In genomic region chrX:24506082-24506481, GRCh38 we compare ENCODE assay signal across 8 cellular contexts. TPM values are rescaled to one million over a fixed set of nuclear protein-coding genes. Genes with fewer than 3 reads are reported as not detected.
DNase-seq lines count a peak whose midpoint lies in the region; ATAC-seq and TF ChIP-seq lines count a peak whose summit lies in the region.

No MANE protein-coding gene starts in this region.

- no peaks in the 10 kb centered on the region for H3K79me2 ChIP-seq in PC-9 (ENCODE audit: low read depth)
- H3K79me2 ChIP-seq in neural progenitor cell (ENCODE audit: low read depth), result no peaks in the 10 kb centered on the region

- DNase-seq in GM12865 (ENCODE audit: low read depth) (peak; percentile 41), PC-9 (peak; percentile 9 to 62), fibroblast of villous mesenchyme (ENCODE audit: low read depth) (peak; percentile 13), neural progenitor cell (ENCODE audit: low spot score) (no peak), GM19240 (ENCODE audit: insufficient read length, low spot score) (no peak), gastrocnemius medialis (no peak)

- POLR2A ChIA-PET in PC-9 (lab: Charles Lee; ENCODE audit: unreplicated experiment), result no interaction called here

- peak; percentile 83 for ATAC-seq in GM21423 (IDR thresholded peaks at IDR 0.05; ENCODE audit: unreplicated experiment)
- ATAC-seq in GM21717 (IDR thresholded peaks at IDR 0.05; ENCODE audit: unreplicated experiment), result no peak
- no peak for ATAC-seq in gastrocnemius medialis

- in situ Hi-C loops in gastrocnemius medialis (cut with MboI; ENCODE audit: low sequenced_read_pairs in 4 of 4), result no loop called here

- H3K9ac ChIP-seq in neural progenitor cell, result no peak overlapping the region

- H3K27ac Mint-ChIP-seq in neural progenitor cell, result no peak overlapping the region

- no peaks in the 10 kb centered on the region for H3K27me3 Mint-ChIP-seq in neural progenitor cell (ENCODE audit: insufficient read depth, low read depth)

- intact Hi-C loops in PC-9 (cut with micrococcal nuclease; ENCODE audit: unreplicated experiment), result no loop called here
- intact Hi-C loops in gastrocnemius medialis (cut with DNase I; ENCODE audit: low total_unique reads), result no loop called here

- no peak overlapping the region for H3K4me3 Mint-ChIP-seq in neural progenitor cell

- H3K9me3 ChIP-seq in PC-9 (ENCODE audit: insufficient read depth, low read depth) (no peaks in the 10 kb centered on the region), neural progenitor cell (ENCODE audit: low read depth) (no peaks in the 10 kb centered on the region), gastrocnemius medialis (no peaks in the 10 kb centered on the region)

- no peak for TF ChIP-seq POLR2A in gastrocnemius medialis (IDR thresholded peaks at IDR 0.05)

- H3K4me2 ChIP-seq in PC-9 (no peak overlapping the region), neural progenitor cell (no peak overlapping the region)

- H3K36me3 ChIP-seq in PC-9 (ENCODE audit: low read depth) (no peaks in the 10 kb centered on the region), neural progenitor cell (peaks cover 1% of the 10 kb centered on the region), gastrocnemius medialis (no peaks in the 10 kb centered on the region)

- CTCF ChIA-PET in PC-9 (lab: Charles Lee), result interaction anchor here (0.9 kb wide), 1 partner anchor 110 kb away, joined by 4 read pairs; no protein-coding TSS in a partner anchor

- no TSS peak for BruUV-seq in PC-9 (replicated peaks; lab: Mats Ljungman, UMichigan)

- H3K9me3 Mint-ChIP-seq in neural progenitor cell, result no peaks in the 10 kb centered on the region

- no peaks in the 10 kb centered on the region for H4K20me1 ChIP-seq in PC-9 (ENCODE audit: insufficient read depth)
- H4K20me1 ChIP-seq in neural progenitor cell (ENCODE audit: low read depth), result no peaks in the 10 kb centered on the region

- no peak for TF ChIP-seq CTCF in GM12865 (IDR thresholded peaks at IDR 0.05; ENCODE audit: insufficient read depth, low read depth, low read length, missing control alignments)
- TF ChIP-seq CTCF in PC-9 (conservative IDR thresholded peaks at IDR 0.05), result no peak
- no peak for TF ChIP-seq CTCF in fibroblast of villous mesenchyme (IDR thresholded peaks at IDR 0.05; ENCODE audit: insufficient read depth, low read depth, low read length)
- TF ChIP-seq CTCF in neural progenitor cell (IDR thresholded peaks at IDR 0.05), result no peak
- no peak for TF ChIP-seq CTCF in gastrocnemius medialis (IDR thresholded peaks at IDR 0.05 in 4 of 5, conservative IDR thresholded peaks at IDR 0.05 in 1 of 5)

- no peak overlapping the region for H3K27ac ChIP-seq in PC-9
- no peak overlapping the region for H3K27ac ChIP-seq in neural progenitor cell
- H3K27ac ChIP-seq in gastrocnemius medialis, result no peak overlapping the region

- H3K9me2 ChIP-seq in PC-9 (ENCODE audit: insufficient read depth), result no peaks in the 10 kb centered on the region

- H3K27me3 ChIP-seq in PC-9 (ENCODE audit: insufficient read depth, low read depth) (no peaks in the 10 kb centered on the region), neural progenitor cell (no peaks in the 10 kb centered on the region), gastrocnemius medialis (no peaks in the 10 kb centered on the region)

- H3K36me3 Mint-ChIP-seq in neural progenitor cell, result peaks cover 30% of the 10 kb centered on the region

- peaks cover 9% of the 10 kb centered on the region for H3K4me1 ChIP-seq in PC-9 (replicated peaks; ENCODE audit: insufficient read depth)
- H3K4me1 ChIP-seq in neural progenitor cell, result no peaks in the 10 kb centered on the region
- no peaks in the 10 kb centered on the region for H3K4me1 ChIP-seq in gastrocnemius medialis

- no peaks in the 10 kb centered on the region for H3K4me1 Mint-ChIP-seq in neural progenitor cell

- H2AFZ ChIP-seq in PC-9 (no peak overlapping the region), neural progenitor cell (replicated peaks) (no peak overlapping the region)

- H3K4me3 ChIP-seq in GM12865 (ENCODE audit: low read depth, low read length) (no peak overlapping the region), PC-9 (no peak overlapping the region), fibroblast of villous mesenchyme (ENCODE audit: low read depth, low read length) (no peak overlapping the region), neural progenitor cell (no peak overlapping the region), gastrocnemius medialis (no peak overlapping the region)

- H3F3A ChIP-seq in PC-9 (ENCODE audit: insufficient read depth, low read depth), result peaks cover 7% of the 10 kb centered on the region; the same call in 1 of the 2 replicates
- H3F3A ChIP-seq in neural progenitor cell (ENCODE audit: low read depth), result no peaks in the 10 kb centered on the region

RNA-seq across cellular contexts. Expression of gene PDK3, which starts 41.0 kb away (rescaled TPM):
- 12.5 and 19.4 TPM in 2 replicates for total RNA-seq in PC-9 (2021)
- total RNA-seq in fibroblast of villous mesenchyme, result 3.9 and 4.5 TPM in 2 replicates
- total RNA-seq in neural progenitor cell (ENCODE audit: low replicate concordance), result 50.3 and 100 TPM in 2 replicates
- total RNA-seq in gastrocnemius medialis, result 1 to 10 TPM; 1.8 to 4.5 (median 2.7) TPM

Comparison
In these comparisons a context has a peak if more than half of its experiments do, and no peak if none do; other contexts are left out.
1. DNase-seq: peak in GM12865 (single experiment), PC-9 (2 of 2) and fibroblast of villous mesenchyme (single experiment); none in neural progenitor cell (single experiment), GM19240 (single experiment) and gastrocnemius medialis (0 of 2).